10 cellular contexts compared by ENCODE assay signal in the genomic region with DNA sequence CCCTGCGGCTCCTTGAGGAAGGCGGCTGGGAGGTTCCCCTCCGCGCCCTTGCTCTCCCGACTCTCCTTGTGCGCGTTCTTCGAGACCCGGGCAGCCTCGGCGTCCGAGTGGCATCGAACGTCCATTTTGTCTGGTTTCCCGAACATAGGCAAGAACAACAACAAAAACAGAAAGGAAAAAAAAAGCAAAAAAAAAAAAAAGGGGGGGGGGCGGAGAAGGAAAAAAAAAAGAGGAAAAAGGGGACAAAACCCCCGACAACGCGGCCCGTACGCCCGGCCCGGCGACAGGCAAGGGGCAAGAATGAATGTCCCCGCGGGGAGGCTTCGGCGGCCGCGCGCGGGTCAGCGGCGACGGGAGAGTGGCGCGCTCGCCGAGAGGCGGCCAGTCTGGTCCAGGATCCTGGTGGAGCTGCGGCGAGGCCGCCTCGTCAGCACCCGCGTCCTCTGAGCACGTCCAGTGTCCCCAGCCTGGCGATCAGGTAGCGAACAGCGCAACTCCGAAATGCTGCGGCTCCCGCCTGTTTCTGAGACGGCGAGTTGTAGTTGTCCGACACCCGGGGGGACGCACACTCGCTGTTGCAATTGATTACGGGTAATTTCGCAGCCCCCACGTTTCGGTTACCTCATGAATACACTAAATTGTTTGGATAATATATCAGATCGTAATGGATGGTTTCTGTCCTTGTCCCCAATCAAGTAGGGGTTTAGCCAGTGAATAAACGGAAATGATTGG. TPM values are rescaled to one million over a fixed set of nuclear protein-coding genes. Genes with fewer than 3 reads are reported as not detected.
DNase-seq lines count a peak whose midpoint lies in the region; ATAC-seq, FAIRE-seq and TF ChIP-seq lines count a peak whose summit lies in the region.
"Had no signal": no experiment of that assay in that cellular context is flagged by ENCODE, and none has a peak within 500 bp of the region (broad histone marks: within the 10 kb centered on the region; RNA-seq: fewer than 3 reads in every experiment).

VAX1 (minus strand) TSS at position 360 of the 732 bp plus-strand sequence; CDS start at position 146, 214 bp downstream.

- peaks cover 14% of the 10 kb centered on the region for H3K4me1 ChIP-seq in astrocyte (ENCODE audit: insufficient read depth, low read length)
- peaks cover 7 to 21% of the 10 kb centered on the region in 2 donors for H3K4me1 ChIP-seq in left lung
- H3K4me1 ChIP-seq in tibial artery, result peaks cover 0 to 50% (median 33%) of the 10 kb centered on the region in 4 donors

- TF ChIP-seq CTCF in astrocyte (IDR thresholded peaks at IDR 0.05; ENCODE audit: insufficient read depth, low read depth, low read length), result no peak
- TF ChIP-seq CTCF in left lung (IDR thresholded peaks at IDR 0.05), result no peak
- no peak for TF ChIP-seq CTCF in tibial artery (IDR thresholded peaks at IDR 0.05)

- CTCF ChIA-PET in activated naive CD4-positive, alpha-beta T cell treated with anti-CD3 and anti-CD28 coated beads, Interleukin-2, amount 10 ng/mL, durations not matched to agents 7 days and 5 days (lab: Charles Lee), result no interaction called here

- no peak within 1 kb of the TSS for H3K4me3 Mint-ChIP-seq in activated naive CD4-positive, alpha-beta T cell treated with anti-CD3 and anti-CD28 coated beads, Interleukin-2, amount 10 ng/mL, durations not matched to agents 7 days and 5 days
- peak within 1 kb of the TSS; percentile 75 for H3K4me3 Mint-ChIP-seq in astrocyte (ENCODE audit: unreplicated experiment)

- H4K20me1 ChIP-seq in astrocyte (ENCODE audit: insufficient read depth, low read length), result peaks cover 3% of the 10 kb centered on the region

- intact Hi-C loops in left lung (cut with DNase I) (no loop called here), tibial artery (cut with DNase I; ENCODE audit: low total_unique reads) (no loop called here)

- H3K36me3 ChIP-seq in astrocyte (ENCODE audit: insufficient read depth, low read length) (no peaks in the 10 kb centered on the region), left lung (no peaks in the 10 kb centered on the region), tibial artery (no peaks in the 10 kb centered on the region)

- peaks cover 7% of the 10 kb centered on the region for H3K79me2 ChIP-seq in astrocyte (ENCODE audit: insufficient read depth, low read length)

- peak within 1 kb of the TSS; percentile 38 for H3K27ac ChIP-seq in astrocyte (ENCODE audit: low read depth, low read length)
- no peak within 1 kb of the TSS for H3K27ac ChIP-seq in left lung
- no peak within 1 kb of the TSS for H3K27ac ChIP-seq in tibial artery

- H3K9me3 Mint-ChIP-seq in activated naive CD4-positive, alpha-beta T cell treated with anti-CD3 and anti-CD28 coated beads, Interleukin-2, amount 10 ng/mL, durations not matched to agents 7 days and 5 days, result no peaks in the 10 kb centered on the region
- peaks cover 2% of the 10 kb centered on the region for H3K9me3 Mint-ChIP-seq in astrocyte (ENCODE audit: unreplicated experiment)

- peak within 1 kb of the TSS; percentile 58 for H3K9ac ChIP-seq in astrocyte (ENCODE audit: low read length)

- H3K27ac Mint-ChIP-seq in activated naive CD4-positive, alpha-beta T cell treated with anti-CD3 and anti-CD28 coated beads, Interleukin-2, amount 10 ng/mL, durations not matched to agents 7 days and 5 days, result peak within 1 kb of the TSS; percentile 81
- H3K27ac Mint-ChIP-seq in astrocyte (ENCODE audit: unreplicated experiment), result no peak within 1 kb of the TSS

- no peak for FAIRE-seq in astrocyte (lab: Jason Lieb, UNC)

- no peaks in the 10 kb centered on the region for H3K9me3 ChIP-seq in astrocyte (ENCODE audit: insufficient read depth, low read depth, low read length)
- H3K9me3 ChIP-seq in left lung, result no peaks in the 10 kb centered on the region
- no peaks in the 10 kb centered on the region for H3K9me3 ChIP-seq in tibial artery

- H2AFZ ChIP-seq in astrocyte (ENCODE audit: low read depth, low read length), result peak within 1 kb of the TSS; percentile 41

- H3K4me1 Mint-ChIP-seq in activated naive CD4-positive, alpha-beta T cell treated with anti-CD3 and anti-CD28 coated beads, Interleukin-2, amount 10 ng/mL, durations not matched to agents 7 days and 5 days, result peaks cover 11% of the 10 kb centered on the region
- peaks cover 7% of the 10 kb centered on the region for H3K4me1 Mint-ChIP-seq in astrocyte (ENCODE audit: low read depth, unreplicated experiment)

- peaks cover 100% of the 10 kb centered on the region for H3K27me3 Mint-ChIP-seq in activated naive CD4-positive, alpha-beta T cell treated with anti-CD3 and anti-CD28 coated beads, Interleukin-2, amount 10 ng/mL, durations not matched to agents 7 days and 5 days
- peaks cover 68% of the 10 kb centered on the region for H3K27me3 Mint-ChIP-seq in astrocyte (ENCODE audit: low read depth, unreplicated experiment)

- H3K4me2 ChIP-seq in astrocyte (ENCODE audit: low read length), result peak within 1 kb of the TSS; percentile 85

- H3K36me3 Mint-ChIP-seq in activated naive CD4-positive, alpha-beta T cell treated with anti-CD3 and anti-CD28 coated beads, Interleukin-2, amount 10 ng/mL, durations not matched to agents 7 days and 5 days, result peaks cover 10% of the 10 kb centered on the region
- no peaks in the 10 kb centered on the region for H3K36me3 Mint-ChIP-seq in astrocyte (ENCODE audit: low read depth, unreplicated experiment)

- peak; percentile 8 for ATAC-seq in left lung
- ATAC-seq in GM19035 (IDR thresholded peaks at IDR 0.05; ENCODE audit: unreplicated experiment), result no peak
- ATAC-seq in GM21447 (IDR thresholded peaks at IDR 0.05; ENCODE audit: unreplicated experiment), result no peak

- peaks cover 77% of the 10 kb centered on the region for H3K27me3 ChIP-seq in astrocyte (ENCODE audit: insufficient read depth, low read length)
- H3K27me3 ChIP-seq in left lung, result peaks cover 90 to 100% of the 10 kb centered on the region in 2 donors
- H3K27me3 ChIP-seq in tibial artery, result peaks cover 0 to 97% of the 10 kb centered on the region in 2 donors

- H3K4me3 ChIP-seq in astrocyte (ENCODE audit: insufficient read depth, low read depth, low read length) (peak within 1 kb of the TSS; percentile 52), left lung (peak within 1 kb of the TSS; percentile 15 to 27), tibial artery (peak within 1 kb of the TSS; percentile 29 to 48)

- DNase-seq in activated naive CD4-positive, alpha-beta T cell treated with anti-CD3 and anti-CD28 coated beads, Interleukin-2, amount 10 ng/mL, durations not matched to agents 7 days and 5 days, result no peak
- no peak for DNase-seq in activated naive CD4-positive, alpha-beta T cell treated with anti-CD3 and anti-CD28 coated beads, Interleukin-2, amount 50 U/mL, for 16 hours
- no peak for DNase-seq in astrocyte (ENCODE audit: low read depth)
- DNase-seq in left lung, result no peak
- DNase-seq in tibial artery, result peak in 1 of 2 donors; percentile 49
- DNase-seq in HPDE6-E6E7 (ENCODE audit: extremely low spot score), result no peak
- DNase-seq: activated gamma-delta T cell treated with Interleukin-2 at 50 U/mL for 16 hours had no signal

RNA-seq across cellular contexts. Expression of gene VAX1, which starts in this region (rescaled TPM):
- 0.34 and 0.62 TPM in 2 replicates for total RNA-seq in astrocyte
- not detected for total RNA-seq in left lung
- total RNA-seq: myocyte had no signal

Comparison
In these comparisons a context has a peak if more than half of its experiments do, and no peak if none do; other contexts are left out.
1. Peak in ATAC-seq and H3K4me3 ChIP-seq in left lung; RNA of the gene not detected or under 1 TPM.